ENCODE assay signal across 8 cellular contexts in the genomic region with DNA sequence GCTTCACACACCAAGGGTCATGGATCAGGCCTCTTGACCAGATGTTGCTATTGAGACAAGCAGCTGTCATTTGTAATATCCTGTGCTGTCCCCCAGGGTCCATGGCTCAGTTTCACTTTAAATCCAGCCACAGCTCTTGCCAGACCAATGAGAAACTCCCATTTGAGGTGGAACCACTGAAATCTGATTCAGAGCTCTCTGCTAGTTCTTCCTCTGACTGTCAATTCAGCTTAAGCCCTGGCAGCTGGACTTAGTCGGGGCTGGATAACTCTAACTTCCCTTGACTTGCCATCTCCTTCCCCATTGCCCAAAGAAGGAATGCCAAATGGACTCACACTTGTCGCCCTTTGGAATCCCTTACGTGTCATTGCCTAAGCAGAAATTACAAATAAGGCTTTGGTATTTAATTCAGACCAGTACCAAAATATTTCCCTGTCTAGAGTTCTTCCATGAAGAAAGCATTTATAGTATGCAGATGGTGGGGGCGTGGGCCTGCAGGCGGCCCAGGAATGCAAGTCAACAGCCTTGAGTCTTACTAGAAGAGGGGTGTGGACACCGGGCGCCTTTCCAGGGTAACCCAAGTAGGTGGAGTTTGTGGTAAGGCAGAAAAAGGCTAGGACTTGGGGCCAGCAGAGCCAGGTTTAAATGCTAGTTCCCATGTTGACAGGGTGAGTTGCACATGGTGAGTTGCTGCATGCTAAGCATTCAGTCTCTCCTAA.
DNase-seq lines count a peak whose midpoint lies in the region; ATAC-seq and TF ChIP-seq lines count a peak whose summit lies in the region.

No MANE protein-coding gene starts in this region.

- peak overlapping the region; percentile 20 for H3K4me3 ChIP-seq in AG09309 (ENCODE audit: control insufficient read depth, low read depth, low read length)
- H3K4me3 ChIP-seq in body of pancreas, result no peak overlapping the region
- no peak overlapping the region for H3K4me3 ChIP-seq in effector memory CD4-positive, alpha-beta T cell (ENCODE audit: insufficient read depth, low read depth, low read length, poor library complexity, severe bottlenecking)
- H3K4me3 ChIP-seq in BE2C (ENCODE audit: low read depth, low read length), result no peak overlapping the region

- H3K4me1 ChIP-seq in body of pancreas, result peaks cover 6% of the 10 kb centered on the region
- H3K4me1 ChIP-seq in effector memory CD4-positive, alpha-beta T cell (ENCODE audit: control insufficient read depth, insufficient read depth, low read length, poor library complexity, severe bottlenecking), result no peaks in the 10 kb centered on the region
- no peaks in the 10 kb centered on the region; the same call in 1 of the 2 replicates for H3K4me1 ChIP-seq in BE2C

- no peaks in the 10 kb centered on the region for H3K27me3 ChIP-seq in body of pancreas
- H3K27me3 ChIP-seq in effector memory CD4-positive, alpha-beta T cell (replicated peaks; ENCODE audit: control insufficient read depth, insufficient read depth, low read length, poor library complexity, severe bottlenecking), result no peaks in the 10 kb centered on the region
- peaks cover 19% of the 10 kb centered on the region; the same call in 1 of the 2 replicates for H3K27me3 ChIP-seq in BE2C

- WGBS in body of pancreas, 2 donors, result 33 to 34% methylated on average over 7 of the region's 7 CpGs

- H3K36me3 ChIP-seq in body of pancreas (replicated peaks in 1 of 2; ENCODE audit: insufficient read depth in 1 of 2, low read depth in 2 of 2) (no peaks in the 10 kb centered on the region), BE2C (no peaks in the 10 kb centered on the region)
- no peaks in the 10 kb centered on the region for H3K36me3 ChIP-seq in effector memory CD4-positive, alpha-beta T cell (ENCODE audit: control insufficient read depth, insufficient read depth, low read length)

- H3K27ac ChIP-seq in body of pancreas, result no peak overlapping the region
- no peak overlapping the region for H3K27ac ChIP-seq in effector memory CD4-positive, alpha-beta T cell (ENCODE audit: insufficient read depth, low read length, poor library complexity, severe bottlenecking)

- TF ChIP-seq CTCF in AG09309 (IDR thresholded peaks at IDR 0.05; ENCODE audit: control insufficient read depth, insufficient read depth, low read depth, low read length, missing control alignments) (no peak), body of pancreas (IDR thresholded peaks at IDR 0.05) (no peak), BE2C (IDR thresholded peaks at IDR 0.05; ENCODE audit: low read depth, low read length) (no peak)

- ATAC-seq in GM21528 (IDR thresholded peaks at IDR 0.05; ENCODE audit: low FRiP score, unreplicated experiment) (peak; percentile 72), body of pancreas (peak; percentile 77), left colon (peak; percentile 90)

- H3K9me3 ChIP-seq in body of pancreas (no peaks in the 10 kb centered on the region), BE2C (no peaks in the 10 kb centered on the region)
- H3K9me3 ChIP-seq in effector memory CD4-positive, alpha-beta T cell (ENCODE audit: control insufficient read depth, low read length), result no peaks in the 10 kb centered on the region

- intact Hi-C loops in body of pancreas (cut with DNase I) (no loop called here), left colon (cut with DNase I, micrococcal nuclease) (no loop called here)

- no peak for TF ChIP-seq POLR2A in body of pancreas (IDR thresholded peaks at IDR 0.05)

- DNase-seq in AG09309 (ENCODE audit: low read depth) (peak; percentile 96), HT-29 (ENCODE audit: low spot score) (peak; percentile 66), body of pancreas (peak; percentile 59 to 80 (median 78)), left colon (peak; percentile 88 to 89), BE2C (no peak), NCI-H1436 (lab: John Stamatoyannopoulos, UW) (no peak)
- no peak for DNase-seq in effector memory CD4-positive, alpha-beta T cell

Comparison
In these comparisons a context has a peak if more than half of its experiments do, and no peak if none do; other contexts are left out.
1. DNase-seq: peak in AG09309 (single experiment), HT-29 (single experiment), body of pancreas (4 of 4) and left colon (2 of 2); none in effector memory CD4-positive, alpha-beta T cell (0 of 3), BE2C (single experiment) and NCI-H1436 (single experiment).
2. Peak in every context shown above with its lines, with median percentiles within 50 percentile points of each other: ATAC-seq.